ENCODE assay signal across 8 cellular contexts in genomic region chr21:39350094-39351006, GRCh38. TPM values are rescaled to one million over a fixed set of nuclear protein-coding genes. Genes with fewer than 3 reads are reported as not detected.
A peak's percentile ranks its signal among the peaks of the same experiment; 100 is the strongest.
DNase-seq lines count a peak whose midpoint lies in the region; ATAC-seq and TF ChIP-seq lines count a peak whose summit lies in the region.

No MANE protein-coding gene starts in this region.

- peak overlapping the region; percentile 66 to 91 for H3K4me3 ChIP-seq in DND-41 (ENCODE audit: low read depth in 1 of 2, low read length in 2 of 2)
- H3K4me3 ChIP-seq in PC-9: peak overlapping the region; percentile 72
- peak overlapping the region; percentile 85 for H3K4me3 ChIP-seq in osteoblast (ENCODE audit: insufficient read depth, low read length)

- TF ChIP-seq CTCF in DND-41 (IDR thresholded peaks at IDR 0.05; ENCODE audit: borderline replicate concordance, extremely low read depth, low read length, poor library complexity, severe bottlenecking): no peak
- TF ChIP-seq CTCF in PC-9 (conservative IDR thresholded peaks at IDR 0.05): no peak
- TF ChIP-seq CTCF in endothelial cell (IDR thresholded peaks at IDR 0.05; ENCODE audit: unreplicated experiment): no peak
- no peak for TF ChIP-seq CTCF in osteoblast (IDR thresholded peaks at IDR 0.05; ENCODE audit: extremely low read depth, low read depth, low read length)

- POLR2A ChIA-PET in PC-9 (lab: Charles Lee; ENCODE audit: unreplicated experiment): interaction anchor here (0.8 kb wide), 1 partner anchor 12 kb away, joined by 3 read pairs; no protein-coding TSS in a partner anchor

- H3K79me2 ChIP-seq in DND-41 (ENCODE audit: insufficient read depth, low read length) (peaks cover 49% of the 10 kb centered on the region), PC-9 (ENCODE audit: low read depth) (peaks cover 41% of the 10 kb centered on the region), osteoblast (ENCODE audit: insufficient read depth, low read length) (peaks cover 31% of the 10 kb centered on the region)

- peak overlapping the region; percentile 97 for H3K27ac Mint-ChIP-seq in endothelial cell (ENCODE audit: unreplicated experiment)

- H3K4me1 Mint-ChIP-seq in endothelial cell (ENCODE audit: unreplicated experiment): peaks cover 20% of the 10 kb centered on the region

- peak overlapping the region; percentile 77 for H3K4me2 ChIP-seq in DND-41 (ENCODE audit: insufficient read depth, low read length)
- H3K4me2 ChIP-seq in PC-9: peak overlapping the region; percentile 97
- H3K4me2 ChIP-seq in osteoblast (ENCODE audit: insufficient read depth, low read length): peak overlapping the region; percentile 96

- no peaks in the 10 kb centered on the region for H3K9me3 ChIP-seq in DND-41 (ENCODE audit: insufficient read depth, low read length, severe bottlenecking)
- no peaks in the 10 kb centered on the region for H3K9me3 ChIP-seq in PC-9 (ENCODE audit: insufficient read depth, low read depth)
- H3K9me3 ChIP-seq in osteoblast (ENCODE audit: low read depth, low read length): no peaks in the 10 kb centered on the region

- no peaks in the 10 kb centered on the region for H3K9me2 ChIP-seq in PC-9 (ENCODE audit: insufficient read depth)

- H4K20me1 ChIP-seq in DND-41 (ENCODE audit: insufficient read depth, low read length) (peaks cover 26% of the 10 kb centered on the region), PC-9 (ENCODE audit: insufficient read depth) (peaks cover 18% of the 10 kb centered on the region), osteoblast (ENCODE audit: insufficient read depth, low read length) (peaks cover 23% of the 10 kb centered on the region)

- no peaks in the 10 kb centered on the region for H3K9me3 Mint-ChIP-seq in endothelial cell (ENCODE audit: unreplicated experiment)

- BruUV-seq in PC-9 (replicated peaks; lab: Mats Ljungman, UMichigan): TSS peak; percentile 73

- H3K4me1 ChIP-seq in DND-41 (ENCODE audit: insufficient read depth, low read length) (peaks cover 38% of the 10 kb centered on the region), PC-9 (replicated peaks; ENCODE audit: insufficient read depth) (peaks cover 32% of the 10 kb centered on the region), osteoblast (ENCODE audit: insufficient read depth, low read length) (peaks cover 11% of the 10 kb centered on the region)

- H3K27ac ChIP-seq in DND-41 (ENCODE audit: low read length) (peak overlapping the region; percentile 100), PC-9 (peak overlapping the region; percentile 85), osteoblast (ENCODE audit: low read depth, low read length) (no peak overlapping the region)

- DNase-seq in DND-41 (no peak), PC-9 (no peak), endothelial cell (ENCODE audit: low spot score) (no peak), osteoblast (ENCODE audit: insufficient read length, low spot score, missing footprints) (peak; percentile 74), AG08395 (ENCODE audit: low spot score) (no peak), NCI-H226 (no peak)

- H3K36me3 ChIP-seq in DND-41 (ENCODE audit: insufficient read depth, low read length) (peaks cover 29% of the 10 kb centered on the region), PC-9 (ENCODE audit: low read depth) (peaks cover 15% of the 10 kb centered on the region), osteoblast (ENCODE audit: insufficient read depth, low read length) (peaks cover 11% of the 10 kb centered on the region)

- peaks cover 2% of the 10 kb centered on the region for H3K27me3 ChIP-seq in DND-41 (ENCODE audit: insufficient read depth, low read length, poor library complexity)
- H3K27me3 ChIP-seq in PC-9 (ENCODE audit: insufficient read depth, low read depth): no peaks in the 10 kb centered on the region
- H3K27me3 ChIP-seq in osteoblast (ENCODE audit: insufficient read depth, low read length): no peaks in the 10 kb centered on the region

- peaks cover 28% of the 10 kb centered on the region for H3F3A ChIP-seq in PC-9 (ENCODE audit: insufficient read depth, low read depth)

- peaks cover 14% of the 10 kb centered on the region for H3K27me3 Mint-ChIP-seq in endothelial cell (ENCODE audit: unreplicated experiment)

- peak overlapping the region; percentile 98 for H3K4me3 Mint-ChIP-seq in endothelial cell (ENCODE audit: unreplicated experiment)

- H3K9ac ChIP-seq in DND-41 (ENCODE audit: low read depth, low read length): peak overlapping the region; percentile 99

- CTCF ChIA-PET in PC-9 (lab: Charles Lee): no interaction called here

- intact Hi-C loops in PC-9 (cut with micrococcal nuclease; ENCODE audit: unreplicated experiment): no loop called here

- ATAC-seq in DND-41 (ENCODE audit: insufficient read depth, low read depth) (no peak), HG02588 (IDR thresholded peaks at IDR 0.05; ENCODE audit: unreplicated experiment) (no peak), GM21737 (IDR thresholded peaks at IDR 0.05; ENCODE audit: unreplicated experiment) (no peak)

- peaks cover 23% of the 10 kb centered on the region for H3K36me3 Mint-ChIP-seq in endothelial cell (ENCODE audit: low read depth, unreplicated experiment)

- H2AFZ ChIP-seq in DND-41 (ENCODE audit: low read depth, low read length): peak overlapping the region; percentile 99
- H2AFZ ChIP-seq in PC-9: peak overlapping the region; percentile 83
- peak overlapping the region; percentile 92 for H2AFZ ChIP-seq in osteoblast (ENCODE audit: low read length)

RNA-seq across cellular contexts. Expression of gene HMGN1, which starts 1.5 kb away (rescaled TPM):
- 369 and 402 TPM in 2 replicates for total RNA-seq in PC-9 (2021)
- 409 TPM for total RNA-seq in endothelial cell (ENCODE audit: unreplicated experiment)
- 130 and 154 TPM in 2 replicates for total RNA-seq in osteoblast

RNA-seq across cellular contexts. Expression of gene BRWD1, which starts 36.9 kb away (rescaled TPM):
- 38.9 and 42.9 TPM in 2 replicates for total RNA-seq in PC-9 (2021)
- 43.8 TPM for total RNA-seq in endothelial cell (ENCODE audit: unreplicated experiment)
- 71.3 and 71.9 TPM in 2 replicates for total RNA-seq in osteoblast
